ENCODE assay signal across 11 cellular contexts in the genomic region with DNA sequence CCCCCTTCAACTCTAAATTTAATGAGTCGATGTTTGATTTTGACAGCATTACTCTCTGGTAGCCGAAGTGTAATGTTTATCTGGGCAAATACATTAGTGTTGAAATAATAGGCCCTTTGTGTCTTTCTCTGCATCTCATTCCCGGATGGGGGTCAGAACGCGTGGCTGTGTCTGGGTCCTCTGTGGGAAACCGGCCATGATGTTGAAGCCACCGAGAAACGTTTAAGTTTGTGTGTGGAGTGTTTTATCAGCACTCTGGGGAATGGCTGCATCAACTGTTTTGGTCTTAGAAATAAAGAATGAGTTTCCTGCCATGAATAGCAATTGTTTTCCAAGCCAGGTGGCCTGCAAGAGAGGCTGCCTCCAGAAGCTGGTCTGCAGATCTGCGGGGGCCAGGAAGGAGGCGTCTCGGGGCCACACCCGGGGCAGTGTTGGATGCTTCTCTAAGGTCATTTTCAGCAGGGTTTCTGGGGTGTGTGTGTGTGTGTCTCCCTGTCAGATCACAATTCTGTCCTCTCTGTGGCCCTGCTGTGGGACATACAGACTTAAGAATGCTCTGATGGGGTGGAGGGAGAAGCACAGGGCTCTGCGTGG.
DNase-seq lines count a peak whose midpoint lies in the region; ATAC-seq and TF ChIP-seq lines count a peak whose summit lies in the region.
"Had no signal": no experiment of that assay in that cellular context is flagged by ENCODE, and none has a peak within 500 bp of the region (broad histone marks: within the 10 kb centered on the region; RNA-seq: fewer than 3 reads in every experiment).

No MANE protein-coding gene starts in this region.

- ATAC-seq in SK-N-SH treated with all-trans-retinoic acid at 6 μM for 48 hours: no peak

- no peaks in the 10 kb centered on the region for H3K79me2 ChIP-seq in SK-N-SH (ENCODE audit: insufficient read depth)

- TF ChIP-seq CTCF in SK-N-SH (IDR thresholded peaks at IDR 0.05) (no peak), astrocyte of the spinal cord (IDR thresholded peaks at IDR 0.05; ENCODE audit: low read depth, low read length) (no peak), BE2C (IDR thresholded peaks at IDR 0.05; ENCODE audit: low read depth, low read length) (no peak)

- no peak overlapping the region for H3K9ac ChIP-seq in SK-N-SH

- H3K27me3 ChIP-seq in SK-N-SH (ENCODE audit: insufficient read depth) (no peaks in the 10 kb centered on the region), BE2C (no peaks in the 10 kb centered on the region)
- H3K27me3 ChIP-seq: ascending aorta, suprapubic skin had no signal

- H3K27ac ChIP-seq in SK-N-SH (ENCODE audit: low read depth in 2 of 2, low read length in 1 of 2): peak overlapping the region; percentile 26 to 47; a peak in 2 of 4 replicates
- H3K27ac ChIP-seq: ascending aorta, suprapubic skin had no signal

- no peaks in the 10 kb centered on the region for H4K20me1 ChIP-seq in SK-N-SH (ENCODE audit: insufficient read depth)

- DNase-seq in SK-N-SH (no peak), astrocyte of the spinal cord (ENCODE audit: low read depth, low spot score) (peak; percentile 26), medulla oblongata (ENCODE audit: extremely low spot score) (peak; percentile 72), superior temporal gyrus (ENCODE audit: extremely low spot score) (peak; percentile 85), glomerular visceral epithelial cell (ENCODE audit: extremely low spot score) (no peak), DMS114 treated with DMSO at 0.1 percent for 48 hours (lab: John Stamatoyannopoulos, UW; ENCODE audit: unreplicated experiment) (no peak), BE2C (no peak)
- DNase-seq: activated T-cell treated with anti-CD3 and anti-CD28 coated beads for 4 hours had no signal

- TF ChIP-seq RAD21 in SK-N-SH (IDR thresholded peaks at IDR 0.05; ENCODE audit: low read length): no peak

- no peaks in the 10 kb centered on the region for H3K9me3 ChIP-seq in SK-N-SH
- peaks cover 3% of the 10 kb centered on the region; the same call in 1 of the 2 replicates for H3K9me3 ChIP-seq in BE2C
- H3K9me3 ChIP-seq: ascending aorta, suprapubic skin had no signal

- H3K36me3 ChIP-seq in SK-N-SH (replicated peaks in 1 of 2; ENCODE audit: control insufficient read depth in 1 of 2, insufficient read depth in 2 of 2, low read length in 1 of 2): peaks cover 1 to 10% of the 10 kb centered on the region in 2 experiments
- peaks cover 20% of the 10 kb centered on the region for H3K36me3 ChIP-seq in BE2C
- H3K36me3 ChIP-seq: ascending aorta, suprapubic skin had no signal

- H3F3A ChIP-seq in SK-N-SH (replicated peaks; ENCODE audit: insufficient read depth): no peaks in the 10 kb centered on the region

- CTCF ChIA-PET in SK-N-SH (lab: Yijun Ruan, JAX): interaction anchor here (0.6 to 1.8 kb wide), 4 partner anchors 19 to 70 kb away, joined by 3 to 5 read pairs (median 4); no protein-coding TSS in a partner anchor

- POLR2A ChIA-PET in SK-N-SH (lab: Yijun Ruan, JAX): no interaction called here

- H2AFZ ChIP-seq in SK-N-SH (ENCODE audit: low read depth): no peak overlapping the region

- WGBS in SK-N-SH (ENCODE audit: low lambda C conversion rate): 81% methylated on average over 13 of the region's 13 CpGs

- no peak overlapping the region for H3K4me3 ChIP-seq in SK-N-SH (ENCODE audit: low read depth in 2 of 2, low read length in 1 of 2)
- no peak overlapping the region for H3K4me3 ChIP-seq in astrocyte of the spinal cord (ENCODE audit: low read depth, low read length)
- no peak overlapping the region for H3K4me3 ChIP-seq in BE2C (ENCODE audit: low read depth, low read length)
- H3K4me3 ChIP-seq: ascending aorta, suprapubic skin had no signal

- in situ Hi-C loops in astrocyte of the spinal cord (cut with HindIII; ENCODE audit: low sequenced_read_pairs): no loop called here

- no peaks in the 10 kb centered on the region for H3K9me2 ChIP-seq in SK-N-SH

- H3K4me2 ChIP-seq in SK-N-SH: no peak overlapping the region

- no peak for TF ChIP-seq EP300 in SK-N-SH (IDR thresholded peaks at IDR 0.05; ENCODE audit: borderline replicate concordance in 1 of 2, low read depth in 1 of 2, low read length in 1 of 2)

- H3K4me1 ChIP-seq in SK-N-SH (ENCODE audit: control insufficient read depth in 1 of 2, insufficient read depth in 2 of 2, low read depth in 1 of 2, low read length in 1 of 2) (peaks cover 0 to 40% of the 10 kb centered on the region in 2 experiments; a peak in 2 of 4 replicates), BE2C (peaks cover 25% of the 10 kb centered on the region)
- H3K4me1 ChIP-seq: ascending aorta had no signal

TF ChIP-seq in SK-N-SH, 30 proteins besides CTCF, POLR2A, EP300 and RAD21 (continues in another document):
- TF ChIP-seq, protein P1, sequence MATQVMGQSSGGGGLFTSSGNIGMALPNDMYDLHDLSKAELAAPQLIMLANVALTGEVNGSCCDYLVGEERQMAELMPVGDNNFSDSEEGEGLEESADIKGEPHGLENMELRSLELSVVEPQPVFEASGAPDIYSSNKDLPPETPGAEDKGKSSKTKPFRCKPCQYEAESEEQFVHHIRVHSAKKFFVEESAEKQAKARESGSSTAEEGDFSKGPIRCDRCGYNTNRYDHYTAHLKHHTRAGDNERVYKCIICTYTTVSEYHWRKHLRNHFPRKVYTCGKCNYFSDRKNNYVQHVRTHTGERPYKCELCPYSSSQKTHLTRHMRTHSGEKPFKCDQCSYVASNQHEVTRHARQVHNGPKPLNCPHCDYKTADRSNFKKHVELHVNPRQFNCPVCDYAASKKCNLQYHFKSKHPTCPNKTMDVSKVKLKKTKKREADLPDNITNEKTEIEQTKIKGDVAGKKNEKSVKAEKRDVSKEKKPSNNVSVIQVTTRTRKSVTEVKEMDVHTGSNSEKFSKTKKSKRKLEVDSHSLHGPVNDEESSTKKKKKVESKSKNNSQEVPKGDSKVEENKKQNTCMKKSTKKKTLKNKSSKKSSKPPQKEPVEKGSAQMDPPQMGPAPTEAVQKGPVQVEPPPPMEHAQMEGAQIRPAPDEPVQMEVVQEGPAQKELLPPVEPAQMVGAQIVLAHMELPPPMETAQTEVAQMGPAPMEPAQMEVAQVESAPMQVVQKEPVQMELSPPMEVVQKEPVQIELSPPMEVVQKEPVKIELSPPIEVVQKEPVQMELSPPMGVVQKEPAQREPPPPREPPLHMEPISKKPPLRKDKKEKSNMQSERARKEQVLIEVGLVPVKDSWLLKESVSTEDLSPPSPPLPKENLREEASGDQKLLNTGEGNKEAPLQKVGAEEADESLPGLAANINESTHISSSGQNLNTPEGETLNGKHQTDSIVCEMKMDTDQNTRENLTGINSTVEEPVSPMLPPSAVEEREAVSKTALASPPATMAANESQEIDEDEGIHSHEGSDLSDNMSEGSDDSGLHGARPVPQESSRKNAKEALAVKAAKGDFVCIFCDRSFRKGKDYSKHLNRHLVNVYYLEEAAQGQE (IDR thresholded peaks at IDR 0.05; ENCODE audit: low read depth, low read length): no peak
- TF ChIP-seq, protein P2, sequence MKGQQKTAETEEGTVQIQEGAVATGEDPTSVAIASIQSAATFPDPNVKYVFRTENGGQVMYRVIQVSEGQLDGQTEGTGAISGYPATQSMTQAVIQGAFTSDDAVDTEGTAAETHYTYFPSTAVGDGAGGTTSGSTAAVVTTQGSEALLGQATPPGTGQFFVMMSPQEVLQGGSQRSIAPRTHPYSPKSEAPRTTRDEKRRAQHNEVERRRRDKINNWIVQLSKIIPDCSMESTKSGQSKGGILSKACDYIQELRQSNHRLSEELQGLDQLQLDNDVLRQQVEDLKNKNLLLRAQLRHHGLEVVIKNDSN (IDR thresholded peaks at IDR 0.05; ENCODE audit: borderline replicate concordance, low read depth): no peak
- no peak for TF ChIP-seq NRF1 (IDR thresholded peaks at IDR 0.05; ENCODE audit: low read depth, low read length)
- TF ChIP-seq MEF2A (IDR thresholded peaks at IDR 0.05; ENCODE audit: borderline replicate concordance, low read depth): no peak
- TF ChIP-seq RFX5 (IDR thresholded peaks at IDR 0.05; ENCODE audit: low read length): no peak

TF ChIP-seq in SK-N-SH treated with all-trans-retinoic acid at 6 μM for 48 hours, 23 proteins besides CTCF, POLR2A, EP300 and RAD21:
- TF ChIP-seq SNAI2 (CRISPR knock-in tag; IDR thresholded peaks at IDR 0.05) (no peak), ISL1 (CRISPR knock-in tag; IDR thresholded peaks at IDR 0.05) (no peak; the same call in 1 of the 2 replicates), BACH2 (CRISPR knock-in tag; IDR thresholded peaks at IDR 0.05; ENCODE audit: borderline replicate concordance) (no peak)
TF ChIP-seq in SK-N-SH treated with all-trans-retinoic acid at 6 μM for 48 hours: peak in this region for 0.

Comparison
In these comparisons a context has a peak if more than half of its experiments do, and no peak if none do; other contexts are left out.
1. DNase-seq: peak in astrocyte of the spinal cord (single experiment), medulla oblongata (single experiment) and superior temporal gyrus (single experiment); none in SK-N-SH (single experiment), glomerular visceral epithelial cell (single experiment), DMS114 treated with DMSO at 0.1 percent for 48 hours (single experiment) and BE2C (single experiment).